ENCODE assay signal across 1 cellular context in the genomic region with DNA sequence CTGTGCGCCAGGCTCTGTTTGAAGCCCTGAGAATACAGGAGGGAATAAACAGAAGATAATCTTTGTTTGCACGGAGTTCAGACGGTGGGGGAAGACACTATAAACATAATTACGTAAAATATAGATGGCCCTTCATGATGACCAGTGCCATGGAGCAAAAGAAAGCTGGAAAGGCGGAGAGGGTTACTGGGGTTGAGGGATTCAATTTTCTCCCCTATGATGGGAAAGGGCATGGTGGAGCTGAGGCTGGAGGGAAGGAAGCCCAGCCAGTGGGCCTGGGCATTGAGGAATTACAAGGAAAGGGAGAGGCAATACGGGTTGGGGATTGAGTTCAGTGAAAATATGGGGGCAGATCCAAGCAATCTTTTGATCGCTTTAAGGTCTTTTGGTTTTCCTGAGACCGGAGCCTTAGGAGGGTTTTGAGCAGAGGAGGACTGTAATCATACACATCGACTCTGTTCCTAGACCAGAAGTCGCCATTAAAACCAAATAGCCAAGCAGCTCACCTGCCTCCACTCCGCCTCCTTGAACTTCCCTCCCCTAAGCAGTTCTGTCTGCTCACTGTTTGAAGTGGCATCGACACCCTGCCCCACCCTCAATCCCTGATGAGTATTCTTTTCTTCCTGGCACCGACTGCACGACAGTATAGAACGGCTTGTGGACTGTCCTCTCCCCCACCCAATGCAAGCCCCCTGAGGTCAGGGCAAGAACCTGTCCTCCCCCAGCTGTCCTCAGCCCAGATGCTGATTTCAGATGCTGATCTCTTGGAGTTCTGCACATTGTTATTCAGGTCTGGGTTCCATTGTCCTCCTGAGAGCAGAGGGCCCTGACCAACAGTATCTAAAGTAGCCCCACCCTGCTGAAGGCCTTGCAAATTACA.
TF ChIP-seq lines count a peak whose summit lies in the region.

No MANE protein-coding gene starts in this region.

TF ChIP-seq in HEK293, 187 proteins besides CTCF, POLR2A, EP300 and RAD21 (continued from another document):
- peak; percentile 81 for TF ChIP-seq KLF1 (tag by site-specific recombination; IDR thresholded peaks at IDR 0.05)
- peak; percentile 24 for TF ChIP-seq ZNF335 (tag by site-specific recombination; conservative IDR thresholded peaks at IDR 0.05)
- TF ChIP-seq ZNF830 (tag by site-specific recombination; IDR thresholded peaks at IDR 0.05; ENCODE audit: low read depth) = no peak
- no peak for TF ChIP-seq ZNF133 (tag by site-specific recombination; IDR thresholded peaks at IDR 0.05)
- no peak for TF ChIP-seq ZNF433 (tag by site-specific recombination; IDR thresholded peaks at IDR 0.05; ENCODE audit: low read depth)
- no peak for TF ChIP-seq YY2 (tag by site-specific recombination; IDR thresholded peaks at IDR 0.05)
- TF ChIP-seq, protein P1, sequence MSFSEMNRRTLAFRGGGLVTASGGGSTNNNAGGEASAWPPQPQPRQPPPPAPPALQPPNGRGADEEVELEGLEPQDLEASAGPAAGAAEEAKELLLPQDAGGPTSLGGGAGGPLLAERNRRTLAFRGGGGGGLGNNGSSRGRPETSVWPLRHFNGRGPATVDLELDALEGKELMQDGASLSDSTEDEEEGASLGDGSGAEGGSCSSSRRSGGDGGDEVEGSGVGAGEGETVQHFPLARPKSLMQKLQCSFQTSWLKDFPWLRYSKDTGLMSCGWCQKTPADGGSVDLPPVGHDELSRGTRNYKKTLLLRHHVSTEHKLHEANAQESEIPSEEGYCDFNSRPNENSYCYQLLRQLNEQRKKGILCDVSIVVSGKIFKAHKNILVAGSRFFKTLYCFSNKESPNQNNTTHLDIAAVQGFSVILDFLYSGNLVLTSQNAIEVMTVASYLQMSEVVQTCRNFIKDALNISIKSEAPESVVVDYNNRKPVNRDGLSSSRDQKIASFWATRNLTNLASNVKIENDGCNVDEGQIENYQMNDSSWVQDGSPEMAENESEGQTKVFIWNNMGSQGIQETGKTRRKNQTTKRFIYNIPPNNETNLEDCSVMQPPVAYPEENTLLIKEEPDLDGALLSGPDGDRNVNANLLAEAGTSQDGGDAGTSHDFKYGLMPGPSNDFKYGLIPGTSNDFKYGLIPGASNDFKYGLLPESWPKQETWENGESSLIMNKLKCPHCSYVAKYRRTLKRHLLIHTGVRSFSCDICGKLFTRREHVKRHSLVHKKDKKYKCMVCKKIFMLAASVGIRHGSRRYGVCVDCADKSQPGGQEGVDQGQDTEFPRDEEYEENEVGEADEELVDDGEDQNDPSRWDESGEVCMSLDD (tag by site-specific recombination; IDR thresholded peaks at IDR 0.05) = no peak
- no peak for TF ChIP-seq ZNF791 (tag by site-specific recombination; IDR thresholded peaks at IDR 0.05)
